23 cellular contexts compared by ENCODE assay signal in genomic region chr15:60038111-60038521, GRCh38. TPM values are rescaled to one million over a fixed set of nuclear protein-coding genes. Genes with fewer than 3 reads are reported as not detected.
DNase-seq lines count a peak whose midpoint lies in the region; FAIRE-seq and TF ChIP-seq lines count a peak whose summit lies in the region.
"Had no signal": no experiment of that assay in that cellular context is flagged by ENCODE, and none has a peak within 500 bp of the region (broad histone marks: within the 10 kb centered on the region; RNA-seq: fewer than 3 reads in every experiment).

No MANE protein-coding gene starts in this region.

- H3K27me3 ChIP-seq in HUES48 (ENCODE audit: control insufficient read depth, insufficient read depth, low read length) = no peaks in the 10 kb centered on the region
- no peaks in the 10 kb centered on the region for H3K27me3 ChIP-seq in bronchial epithelial cell (ENCODE audit: control insufficient read depth, insufficient read depth, low read length)

- H3K4me1 ChIP-seq in HUES48 (ENCODE audit: control insufficient read depth, insufficient read depth, low read length) = peaks cover 48% of the 10 kb centered on the region

- H3K36me3 ChIP-seq in HUES48 (ENCODE audit: control insufficient read depth, insufficient read depth, low read length) (no peaks in the 10 kb centered on the region), bronchial epithelial cell (ENCODE audit: control insufficient read depth, insufficient read depth, low read length) (no peaks in the 10 kb centered on the region)

- no peak overlapping the region for H3K27ac Mint-ChIP-seq in activated CD4-positive, alpha-beta T cell treated with anti-CD3 and anti-CD28 coated beads, Interleukin-2, amount 10 ng/mL, durations not matched to agents 7 days and 5 days
- H3K27ac Mint-ChIP-seq: activated CD4-positive, alpha-beta memory T cell treated with anti-CD3 and anti-CD28 coated beads for 36 hours; activated naive CD8-positive, alpha-beta T cell; stimulated activated naive B cell treated with anti-CD40 and anti-IgM and Interleukin-4, amounts not matched to agents 10 μg/mL and 1 μg/mL and 100 μg/mL, for 72 hours; type B pancreatic cell had no signal

- no peak overlapping the region for H3K4me3 Mint-ChIP-seq in activated CD4-positive, alpha-beta T cell treated with anti-CD3 and anti-CD28 coated beads, Interleukin-2, amount 10 ng/mL, durations not matched to agents 7 days and 5 days
- H3K4me3 Mint-ChIP-seq: activated CD4-positive, alpha-beta memory T cell treated with anti-CD3 and anti-CD28 coated beads for 36 hours; activated naive CD8-positive, alpha-beta T cell; activated T-cell treated with anti-CD3 and anti-CD28 coated beads, Interleukin-2, amount 50 U/mL, for 4 hours; stimulated activated naive B cell treated with anti-CD40 and anti-IgM and Interleukin-4, amounts not matched to agents 10 μg/mL and 1 μg/mL and 100 μg/mL, for 72 hours; type B pancreatic cell had no signal

- H3K9me3 ChIP-seq in HUES48 (ENCODE audit: control insufficient read depth, insufficient read depth, low read length) = no peaks in the 10 kb centered on the region

- no peak overlapping the region for H3K4me3 ChIP-seq in HUES48 (ENCODE audit: low read depth, low read length)
- no peak overlapping the region for H3K4me3 ChIP-seq in bronchial epithelial cell (ENCODE audit: low read depth, low read length)

- CTCF ChIA-PET in activated CD4-positive, alpha-beta T cell treated with anti-CD3 and anti-CD28 coated beads, Interleukin-2, amount 10 ng/mL, durations not matched to agents 7 days and 5 days (lab: Charles Lee) = interaction anchor here (0.6 kb wide), 1 partner anchor 22 kb away, joined by 4 read pairs; no protein-coding TSS in a partner anchor

- peaks cover 2% of the 10 kb centered on the region for H3K27me3 Mint-ChIP-seq in activated CD4-positive, alpha-beta T cell treated with anti-CD3 and anti-CD28 coated beads, Interleukin-2, amount 10 ng/mL, durations not matched to agents 7 days and 5 days

- no peak for TF ChIP-seq CTCF in bronchial epithelial cell (IDR thresholded peaks at IDR 0.05; ENCODE audit: insufficient read depth, low read length, severe bottlenecking)

- H3K27ac ChIP-seq in HUES48 (ENCODE audit: low read depth, low read length) = peak overlapping the region; percentile 68

- POLR2A ChIA-PET in activated CD4-positive, alpha-beta T cell treated with anti-CD3 and anti-CD28 coated beads, Interleukin-2, amount 10 ng/mL, durations not matched to agents 7 days and 5 days (lab: Charles Lee) = no interaction called here

- peaks cover under 1% of the 10 kb centered on the region for H3K36me3 Mint-ChIP-seq in activated CD4-positive, alpha-beta T cell treated with anti-CD3 and anti-CD28 coated beads, Interleukin-2, amount 10 ng/mL, durations not matched to agents 7 days and 5 days (ENCODE audit: low read depth)
- H3K36me3 Mint-ChIP-seq: activated CD4-positive, alpha-beta memory T cell treated with anti-CD3 and anti-CD28 coated beads for 36 hours; activated naive CD8-positive, alpha-beta T cell; stimulated activated naive B cell treated with anti-CD40 and anti-IgM and Interleukin-4, amounts not matched to agents 10 μg/mL and 1 μg/mL and 100 μg/mL, for 72 hours; type B pancreatic cell had no signal

- no peak overlapping the region for H3K9ac ChIP-seq in HUES48 (ENCODE audit: low read depth, low read length)

- no peak for FAIRE-seq in bronchial epithelial cell (lab: Jason Lieb, UNC)
- FAIRE-seq: H54 had no signal

- H3K9me3 Mint-ChIP-seq in activated CD4-positive, alpha-beta T cell treated with anti-CD3 and anti-CD28 coated beads, Interleukin-2, amount 10 ng/mL, durations not matched to agents 7 days and 5 days = peaks cover under 1% of the 10 kb centered on the region
- H3K9me3 Mint-ChIP-seq: activated CD4-positive, alpha-beta memory T cell treated with anti-CD3 and anti-CD28 coated beads for 36 hours; activated T-cell treated with anti-CD3 and anti-CD28 coated beads, Interleukin-2, amount 50 U/mL, for 4 hours; stimulated activated naive B cell treated with anti-CD40 and anti-IgM and Interleukin-4, amounts not matched to agents 10 μg/mL and 1 μg/mL and 100 μg/mL, for 72 hours; type B pancreatic cell had no signal

- H3K4me1 Mint-ChIP-seq in activated CD4-positive, alpha-beta T cell treated with anti-CD3 and anti-CD28 coated beads, Interleukin-2, amount 10 ng/mL, durations not matched to agents 7 days and 5 days = no peaks in the 10 kb centered on the region
- H3K4me1 Mint-ChIP-seq: stimulated activated naive B cell treated with anti-CD40 and anti-IgM and Interleukin-4, amounts not matched to agents 10 μg/mL and 1 μg/mL and 100 μg/mL, for 72 hours had no signal

- DNase-seq in NCI-H1417 (lab: John Stamatoyannopoulos, UW) (peak; percentile 2 to 66 (median 53)), NCI-H1417 treated with DMSO at 0.1 percent for 48 hours (lab: John Stamatoyannopoulos, UW) (no peak), bronchial epithelial cell (ENCODE audit: low read depth) (peak; percentile 52), mucosa of gallbladder (ENCODE audit: low spot score) (peak; percentile 62), NCI-H526 (lab: John Stamatoyannopoulos, UW) (no peak), NCI-H1105 treated with DMSO at 0.1 percent for 48 hours (lab: John Stamatoyannopoulos, UW) (no peak)
- DNase-seq in activated CD4-positive, alpha-beta T cell treated with anti-CD3 and anti-CD28 coated beads, Interleukin-2, amount 10 ng/mL, durations not matched to agents 7 days and 5 days = no peak
- DNase-seq: activated CD4-positive, alpha-beta memory T cell treated with anti-CD3 and anti-CD28 coated beads for 36 hours; activated T-cell treated with anti-CD3 and anti-CD28 coated beads, Interleukin-2, amount 50 U/mL, for 4 hours; effector CD8-positive, alpha-beta T cell; EL; IMR-90; NCI-H1436; NK-92 treated with Interleukin-12 subunit alpha and Interleukin-12 subunit beta, amount 100 ng/mL, for 24 hours; Right ventricle myocardium superior; stimulated activated naive B cell treated with anti-CD40 and anti-IgM and Interleukin-4, amounts not matched to agents 10 μg/mL and 1 μg/mL and 100 μg/mL, for 72 hours had no signal

RNA-seq across cellular contexts. Expression of gene FOXB1, which starts 34.0 kb away (rescaled TPM):
- total RNA-seq in bronchial epithelial cell (not detected in 2 replicates), mucosa of gallbladder (not detected)
- total RNA-seq in activated CD4-positive, alpha-beta T cell treated with anti-CD3 and anti-CD28 coated beads, Interleukin-2, amount 10 ng/mL, durations not matched to agents 7 days and 5 days = under 1 TPM; 0.54 to 0.57 TPM
- total RNA-seq: A172, IMR-90, left lobe of liver, myocyte, Right ventricle myocardium superior had no signal

Comparison
In these comparisons a context has a peak if more than half of its experiments do, and no peak if none do; other contexts are left out.
1. DNase-seq: peak in NCI-H1417 (3 of 3), bronchial epithelial cell (single experiment) and mucosa of gallbladder (single experiment); none in NCI-H1417 treated with DMSO at 0.1 percent for 48 hours (single experiment), NCI-H526 (0 of 2), activated CD4-positive, alpha-beta T cell treated with anti-CD3 and anti-CD28 coated beads, Interleukin-2, amount 10 ng/mL, durations not matched to agents 7 days and 5 days (single experiment) and NCI-H1105 treated with DMSO at 0.1 percent for 48 hours (single experiment).